ENCODE assay signal across 1 cellular context in genomic region chr15:78001656-78002055, GRCh38.
TF ChIP-seq lines count a peak whose summit lies in the region.

No MANE protein-coding gene starts in this region.

TF ChIP-seq in SK-N-SH treated with all-trans-retinoic acid at 6 μM for 48 hours, 23 proteins besides CTCF, POLR2A, EP300 and RAD21 (continued from another document):
- no peak for TF ChIP-seq PATZ1 (CRISPR knock-in tag; IDR thresholded peaks at IDR 0.05; ENCODE audit: borderline replicate concordance)
- no peak for TF ChIP-seq ISL1 (CRISPR knock-in tag; IDR thresholded peaks at IDR 0.05)
- no peak for TF ChIP-seq CSDC2 (CRISPR knock-in tag; IDR thresholded peaks at IDR 0.05)
- TF ChIP-seq TSHZ2 (CRISPR knock-in tag; IDR thresholded peaks at IDR 0.05): no peak
- TF ChIP-seq ZC3H10 (CRISPR knock-in tag; IDR thresholded peaks at IDR 0.05): no peak
